12 cellular contexts compared by ENCODE assay signal in genomic region chr4:26864904-26865303, GRCh38. TPM values are rescaled to one million over a fixed set of nuclear protein-coding genes. Genes with fewer than 3 reads are reported as not detected.
DNase-seq lines count a peak whose midpoint lies in the region; ATAC-seq and TF ChIP-seq lines count a peak whose summit lies in the region.
"Had no signal": no experiment of that assay in that cellular context is flagged by ENCODE, and none has a peak within 500 bp of the region (broad histone marks: within the 10 kb centered on the region; RNA-seq: fewer than 3 reads in every experiment).

No MANE protein-coding gene starts in this region.

- no peaks in the 10 kb centered on the region for H3K36me3 ChIP-seq in liver (ENCODE audit: control insufficient read depth in 4 of 4, insufficient read depth in 3 of 4, low read depth in 1 of 4, low read length in 3 of 4)
- no peaks in the 10 kb centered on the region for H3K36me3 ChIP-seq in right lobe of liver
- H3K36me3 ChIP-seq in muscle layer of colon (ENCODE audit: insufficient read depth, low read length), result no peaks in the 10 kb centered on the region
- no peaks in the 10 kb centered on the region for H3K36me3 ChIP-seq in upper lobe of right lung
- H3K36me3 ChIP-seq in testis (ENCODE audit: low read depth, missing control alignments), result no peaks in the 10 kb centered on the region
- H3K36me3 ChIP-seq: esophagus muscularis mucosa had no signal

- no peaks in the 10 kb centered on the region for H3K9me3 ChIP-seq in liver (ENCODE audit: control insufficient read depth in 4 of 4, low read length in 3 of 4)
- no peaks in the 10 kb centered on the region for H3K9me3 ChIP-seq in right lobe of liver
- no peaks in the 10 kb centered on the region for H3K9me3 ChIP-seq in muscle layer of colon (ENCODE audit: low read length)
- no peaks in the 10 kb centered on the region for H3K9me3 ChIP-seq in upper lobe of right lung
- no peaks in the 10 kb centered on the region for H3K9me3 ChIP-seq in testis
- H3K9me3 ChIP-seq: esophagus muscularis mucosa had no signal

- H3K4me1 ChIP-seq in liver (ENCODE audit: control insufficient read depth in 4 of 4, insufficient read depth in 4 of 4, low read length in 3 of 4) (peaks cover 1 to 38% (median 8%) of the 10 kb centered on the region in 4 donors), right lobe of liver (peaks cover 0 to 8% (median under 1%) of the 10 kb centered on the region in 4 donors), muscle layer of colon (ENCODE audit: insufficient read depth, low read length) (peaks cover 15% of the 10 kb centered on the region), upper lobe of right lung (peaks cover 55% of the 10 kb centered on the region), testis (peaks cover 12% of the 10 kb centered on the region)

- peak overlapping the region; percentile 28 for H3K27ac Mint-ChIP-seq in activated B cell treated with CpG ODN at 0.5 μM for 24 hours

- DNase-seq in right lobe of liver (no peak), activated B cell treated with CpG ODN at 0.5 μM for 24 hours (no peak), upper lobe of right lung (no peak), kidney tubule cell (ENCODE audit: low spot score) (no peak), testis (no peak), GOT3 (lab: John Stamatoyannopoulos, UW) (no peak)
- DNase-seq: activated T-cell treated with anti-CD3 and anti-CD28 coated beads for 4 hours, RPMI8226 had no signal

- H3K4me3 Mint-ChIP-seq in activated B cell treated with CpG ODN at 0.5 μM for 24 hours, result peak overlapping the region; percentile 15

- intact Hi-C loops in right lobe of liver (cut with DNase I), result no loop called here
- intact Hi-C loops in activated B cell treated with CpG ODN at 0.5 μM for 24 hours (cut with micrococcal nuclease), result loop anchor here (1.0 to 10.0 kb wide), 6 partner anchors 8 to 1630 kb away; partner anchors contain the start of gene PI4K2B
- intact Hi-C loops in upper lobe of right lung (cut with DNase I), result no loop called here
- intact Hi-C loops in testis (cut with DNase I; ENCODE audit: low total_unique reads), result no loop called here

- peaks cover 14% of the 10 kb centered on the region for H3K36me3 Mint-ChIP-seq in activated B cell treated with CpG ODN at 0.5 μM for 24 hours (ENCODE audit: low read depth)

- H3K4me3 ChIP-seq in liver (ENCODE audit: low read depth in 1 of 3, low read length in 3 of 3) (no peak overlapping the region), right lobe of liver (no peak overlapping the region), muscle layer of colon (ENCODE audit: low read depth in 1 of 2, low read length in 2 of 2) (no peak overlapping the region), upper lobe of right lung (no peak overlapping the region), testis (no peak overlapping the region)
- H3K4me3 ChIP-seq: esophagus muscularis mucosa, skin epidermis had no signal

- no peaks in the 10 kb centered on the region for H3K9me3 Mint-ChIP-seq in activated B cell treated with CpG ODN at 0.5 μM for 24 hours

- no peak overlapping the region for H3K9ac ChIP-seq in liver (ENCODE audit: low read depth in 1 of 2, low read length in 2 of 2)
- H3K9ac ChIP-seq in muscle layer of colon (ENCODE audit: low read length), result no peak overlapping the region

- peaks cover 75% of the 10 kb centered on the region for H3K4me1 Mint-ChIP-seq in activated B cell treated with CpG ODN at 0.5 μM for 24 hours

- ATAC-seq in right lobe of liver, result no peak
- ATAC-seq in activated B cell treated with CpG ODN at 0.5 μM for 24 hours (ENCODE audit: low read depth), result no peak
- ATAC-seq in upper lobe of right lung, result no peak

- peak overlapping the region; percentile 48 to 63 for H3K27ac ChIP-seq in liver (ENCODE audit: low read depth in 1 of 2, low read length in 2 of 2)
- peak overlapping the region in 1 of 3 donors; percentile 2 for H3K27ac ChIP-seq in right lobe of liver
- H3K27ac ChIP-seq in muscle layer of colon (ENCODE audit: low read depth, low read length), result peak overlapping the region; percentile 12
- peak overlapping the region; percentile 12 for H3K27ac ChIP-seq in upper lobe of right lung
- no peak overlapping the region for H3K27ac ChIP-seq in testis

- CTCF ChIA-PET in activated B cell treated with CpG ODN at 0.5 μM for 24 hours (lab: Charles Lee), result no interaction called here

- 54% methylated on average over 3 of the region's 3 CpGs for WGBS in liver
- WGBS in right lobe of liver (ENCODE audit: insufficient coverage, low coverage, low lambda C conversion rate, missing lambda C conversion rate), result 48% methylated on average over 3 of the region's 3 CpGs
- WGBS in testis, 2 donors, result 66% methylated on average over 3 of the region's 3 CpGs

- H3K27me3 ChIP-seq in liver (ENCODE audit: control insufficient read depth in 4 of 4, insufficient read depth in 4 of 4, low read length in 3 of 4) (no peaks in the 10 kb centered on the region), right lobe of liver (no peaks in the 10 kb centered on the region), muscle layer of colon (ENCODE audit: control insufficient read depth in 1 of 2, insufficient read depth in 2 of 2, low read length in 2 of 2) (no peaks in the 10 kb centered on the region), upper lobe of right lung (no peaks in the 10 kb centered on the region), testis (no peaks in the 10 kb centered on the region)
- H3K27me3 ChIP-seq: esophagus muscularis mucosa had no signal

- TF ChIP-seq CTCF in liver (IDR thresholded peaks at IDR 0.05; ENCODE audit: low read depth, low read length, missing input control) (no peak), right lobe of liver (IDR thresholded peaks at IDR 0.05) (no peak), activated B cell treated with CpG ODN at 0.5 μM for 24 hours (IDR thresholded peaks at IDR 0.05) (no peak), upper lobe of right lung (IDR thresholded peaks at IDR 0.05) (no peak), testis (IDR thresholded peaks at IDR 0.05) (no peak)

- no peak for TF ChIP-seq RAD21 in liver (IDR thresholded peaks at IDR 0.05)

- no peaks in the 10 kb centered on the region for H3K27me3 Mint-ChIP-seq in activated B cell treated with CpG ODN at 0.5 μM for 24 hours

- POLR2A ChIA-PET in activated B cell treated with CpG ODN at 0.5 μM for 24 hours (lab: Charles Lee), result interaction anchor here (1.7 to 1.9 kb wide), 2 partner anchors 9 to 20 kb away, joined by 6 read pairs; no protein-coding TSS in a partner anchor

- TF ChIP-seq POLR2A in right lobe of liver (IDR thresholded peaks at IDR 0.05) (no peak), testis (IDR thresholded peaks at IDR 0.05) (no peak)

TF ChIP-seq in liver, 16 proteins besides CTCF, POLR2A, EP300 and RAD21 (continues in another document):
- TF ChIP-seq EGR1 (IDR thresholded peaks at IDR 0.05; ENCODE audit: low read depth in 2 of 2) (no peak), FOXA1 (IDR thresholded peaks at IDR 0.05) (no peak), FOXA2 (IDR thresholded peaks at IDR 0.05) (no peak), NR2F2 (IDR thresholded peaks at IDR 0.05) (no peak), YY1 (IDR thresholded peaks at IDR 0.05) (no peak), HNF4G (IDR thresholded peaks at IDR 0.05) (no peak), GABPA (IDR thresholded peaks at IDR 0.05 in 1 of 2, conservative IDR thresholded peaks at IDR 0.05 in 1 of 2) (no peak), REST (IDR thresholded peaks at IDR 0.05) (no peak)
- TF ChIP-seq, protein P1, sequence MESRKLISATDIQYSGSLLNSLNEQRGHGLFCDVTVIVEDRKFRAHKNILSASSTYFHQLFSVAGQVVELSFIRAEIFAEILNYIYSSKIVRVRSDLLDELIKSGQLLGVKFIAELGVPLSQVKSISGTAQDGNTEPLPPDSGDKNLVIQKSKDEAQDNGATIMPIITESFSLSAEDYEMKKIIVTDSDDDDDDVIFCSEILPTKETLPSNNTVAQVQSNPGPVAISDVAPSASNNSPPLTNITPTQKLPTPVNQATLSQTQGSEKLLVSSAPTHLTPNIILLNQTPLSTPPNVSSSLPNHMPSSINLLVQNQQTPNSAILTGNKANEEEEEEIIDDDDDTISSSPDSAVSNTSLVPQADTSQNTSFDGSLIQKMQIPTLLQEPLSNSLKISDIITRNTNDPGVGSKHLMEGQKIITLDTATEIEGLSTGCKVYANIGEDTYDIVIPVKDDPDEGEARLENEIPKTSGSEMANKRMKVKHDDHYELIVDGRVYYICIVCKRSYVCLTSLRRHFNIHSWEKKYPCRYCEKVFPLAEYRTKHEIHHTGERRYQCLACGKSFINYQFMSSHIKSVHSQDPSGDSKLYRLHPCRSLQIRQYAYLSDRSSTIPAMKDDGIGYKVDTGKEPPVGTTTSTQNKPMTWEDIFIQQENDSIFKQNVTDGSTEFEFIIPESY (IDR thresholded peaks at IDR 0.05), result no peak

RNA-seq across cellular contexts. Expression of gene STIM2, which starts 4.3 kb away (rescaled TPM):
- total RNA-seq in liver (10 to 100 TPM in 1 of 2 donors, 1 to 10 TPM in 1; 5.4 to 11.1 TPM), right lobe of liver (10 to 100 TPM in 2 of 6 experiments, 1 to 10 TPM in 4; 9.1 to 14.6 (median 9.6) TPM), activated B cell treated with CpG ODN at 0.5 μM for 24 hours (48.7 and 59.8 TPM in 2 replicates), upper lobe of right lung (36.7 TPM), testis (10 to 100 TPM; 29.4 to 35.0 TPM)
- polyA plus RNA-seq in liver (1 to 10 TPM; 6.6 to 7.2 TPM), testis (ENCODE audit: insufficient read depth, low read depth, low replicate concordance) (14.3 TPM)

Comparison
In these comparisons a context has a peak if more than half of its experiments do, and no peak if none do; other contexts are left out.
1. H3K27ac ChIP-seq: peak in liver (2 of 2), muscle layer of colon (single experiment) and upper lobe of right lung (single experiment); none in testis (0 of 2).